Comparison of ENCODE assay signal across 9 cellular contexts in the genomic region with DNA sequence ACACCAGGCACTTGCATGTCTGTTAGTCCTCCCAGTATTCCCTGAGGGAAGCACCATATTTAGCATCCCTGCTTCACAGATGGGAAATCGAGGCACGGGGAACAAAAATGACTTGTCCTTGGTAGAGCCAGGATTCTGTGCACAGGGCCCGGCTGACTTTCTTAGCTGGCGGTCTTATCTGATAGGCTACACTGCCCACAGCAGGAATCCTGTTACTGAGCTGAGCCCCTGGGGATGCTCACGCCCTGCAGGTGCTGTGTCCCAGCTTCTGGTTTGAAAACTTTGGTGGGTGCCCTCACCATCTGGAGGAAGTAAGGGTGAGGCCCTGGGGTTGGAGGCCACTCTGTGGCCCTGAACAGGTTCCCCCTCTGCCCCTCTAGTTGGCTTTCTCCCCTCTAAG. TPM values are rescaled to one million over a fixed set of nuclear protein-coding genes. Genes with fewer than 3 reads are reported as not detected.
DNase-seq lines count a peak whose midpoint lies in the region; ATAC-seq and TF ChIP-seq lines count a peak whose summit lies in the region.
"Had no signal": no experiment of that assay in that cellular context is flagged by ENCODE, and none has a peak within 500 bp of the region (broad histone marks: within the 10 kb centered on the region; RNA-seq: fewer than 3 reads in every experiment).

No MANE protein-coding gene starts in this region.

- H3K4me2 ChIP-seq in Loucy (ENCODE audit: low read depth, low read length, poor library complexity, severe bottlenecking): no peak overlapping the region

- 78 to 95% (median 89%) methylated on average over 3 to 5 of the region's 5 CpGs for WGBS in stomach, 5 donors

- H3K9me2 ChIP-seq in Loucy (replicated peaks; ENCODE audit: low read depth, low read length): no peaks in the 10 kb centered on the region

- no peak overlapping the region for H3K4me3 ChIP-seq in Loucy (ENCODE audit: low read length, poor library complexity, severe bottlenecking)
- H3K4me3 ChIP-seq in stomach: no peak overlapping the region

- H3K9ac ChIP-seq in Loucy (ENCODE audit: low read depth, low read length, poor library complexity, severe bottlenecking): peak overlapping the region; percentile 51

- H2AFZ ChIP-seq in Loucy (ENCODE audit: low read length): no peak overlapping the region

- DNase-seq in caudate nucleus (lab: John Stamatoyannopoulos, UW) (no peak), stomach (no peak), SK-N-DZ (ENCODE audit: low spot score) (no peak), NCI-H345 treated with DMSO at 0.1 percent for 48 hours (lab: John Stamatoyannopoulos, UW; ENCODE audit: unreplicated experiment) (no peak)
- DNase-seq: brain microvascular endothelial cell, NCI-H748 treated with DMSO at 0.1 percent for 48 hours had no signal

- H3K27me3 ChIP-seq in Loucy (ENCODE audit: insufficient read depth, low read length, poor library complexity, severe bottlenecking): no peaks in the 10 kb centered on the region
- H3K27me3 ChIP-seq in stomach: no peaks in the 10 kb centered on the region
- H3K27me3 ChIP-seq: brain microvascular endothelial cell had no signal

- no peaks in the 10 kb centered on the region for H4K20me1 ChIP-seq in Loucy (ENCODE audit: insufficient read depth, low read length, poor library complexity, severe bottlenecking)

- H3K9me3 ChIP-seq in Loucy (ENCODE audit: insufficient read depth, low read depth, low read length) (no peaks in the 10 kb centered on the region), stomach (no peaks in the 10 kb centered on the region)

- intact Hi-C loops in stomach (cut with DNase I; ENCODE audit: low total_unique reads): no loop called here

- H3K36me3 ChIP-seq in Loucy (ENCODE audit: insufficient read depth, low read length) (peaks cover 23% of the 10 kb centered on the region; the same call in 1 of the 2 replicates), stomach (peaks cover 0 to 36% (median 20%) of the 10 kb centered on the region in 4 donors)

- no peaks in the 10 kb centered on the region for H3K79me2 ChIP-seq in Loucy (ENCODE audit: insufficient read depth, low read length)

- no peak for TF ChIP-seq POLR2A in stomach (IDR thresholded peaks at IDR 0.05)

- TF ChIP-seq EP300 in stomach (IDR thresholded peaks at IDR 0.05): no peak

- H3F3A ChIP-seq in Loucy (ENCODE audit: low read depth): no peaks in the 10 kb centered on the region

- H3K4me1 ChIP-seq in Loucy (ENCODE audit: insufficient read depth, low read length, poor library complexity, severe bottlenecking): peaks cover 32% of the 10 kb centered on the region
- peaks cover 75 to 85% (median 79%) of the 10 kb centered on the region in 4 donors for H3K4me1 ChIP-seq in stomach

- H3K27ac ChIP-seq in caudate nucleus (ENCODE audit: low read depth, low read length) (peak overlapping the region; percentile 98), stomach (peak overlapping the region in 4 of 5 donors; percentile 60 to 83 (median 80))

- ATAC-seq in GM19467 (IDR thresholded peaks at IDR 0.05; ENCODE audit: unreplicated experiment) (peak; percentile 27), GM18907 (IDR thresholded peaks at IDR 0.05; ENCODE audit: unreplicated experiment) (no peak)

- TF ChIP-seq CTCF in Loucy (conservative IDR thresholded peaks at IDR 0.05; ENCODE audit: low read length) (no peak), stomach (IDR thresholded peaks at IDR 0.05) (no peak)

RNA-seq across cellular contexts. Expression of a gene that starts 43.0 kb away (rescaled TPM):
- total RNA-seq in stomach: 10 to 100 TPM in 4 of 5 donors, 1 to 10 TPM in 1; 7.2 to 44.6 (median 28.1) TPM
- polyA plus RNA-seq in stomach: 1 to 10 TPM; 4.9 to 9.1 (median 8.5) TPM
- 4.3 and 4.4 TPM in 2 replicates for polyA plus RNA-seq in SK-N-DZ (2014; cell fraction: cytosol; rRNA removed)
- polyA plus RNA-seq in SK-N-DZ (2014; cell fraction: nucleus; rRNA removed): 6.6 and 9.6 TPM in 2 replicates
